ENCODE assay signal across 15 cellular contexts in the genomic region with DNA sequence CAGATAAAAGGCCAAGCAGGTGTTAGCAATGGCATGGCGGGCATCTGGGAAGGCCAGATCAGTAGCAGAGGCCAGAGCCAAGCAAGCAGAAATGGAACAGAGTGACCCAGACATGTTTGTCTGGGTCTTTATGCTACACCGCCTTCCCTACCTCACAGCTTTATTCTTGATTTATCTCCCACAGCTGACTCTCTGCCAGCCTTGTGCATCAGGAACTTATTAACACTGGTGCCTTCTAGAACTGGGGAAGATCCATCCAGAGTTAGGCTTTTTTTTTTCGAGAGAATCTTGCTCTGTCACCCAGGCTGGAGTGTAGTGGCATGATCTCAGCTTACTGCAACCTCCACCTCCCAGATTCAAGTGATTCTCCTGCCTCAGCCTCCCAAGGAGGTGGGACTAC.
"Had no signal": no experiment of that assay in that cellular context is flagged by ENCODE, and none has a peak within 500 bp of the region (broad histone marks: within the 10 kb centered on the region; RNA-seq: fewer than 3 reads in every experiment).

No MANE protein-coding gene starts in this region.

- DNase-seq: activated CD4-positive, alpha-beta memory T cell treated with anti-CD3 and anti-CD28 coated beads for 36 hours; activated CD4-positive, alpha-beta T cell treated with anti-CD3 and anti-CD28 coated beads for 1 hour; activated gamma-delta T cell; activated naive CD8-positive, alpha-beta T cell treated with anti-CD3 and anti-CD28 coated beads for 36 hours; activated T-cell treated with anti-CD3 and anti-CD28 coated beads, Interleukin-2, amount 50 U/mL, for 4 hours; dorsolateral prefrontal cortex; left ventricle myocardium inferior; ovary; tibial artery had no signal

- H3K4me1 ChIP-seq: breast epithelium, tibial artery, vagina had no signal

- H3K36me3 ChIP-seq: breast epithelium, left ventricle myocardium inferior, ovary, tibial artery, vagina had no signal

- FAIRE-seq: endometrium, frontal cortex, keratinocyte had no signal

- H3K27ac ChIP-seq: breast epithelium, dorsolateral prefrontal cortex, left ventricle myocardium inferior, ovary, tibial artery, vagina had no signal

- H3K9me3 ChIP-seq: breast epithelium, left ventricle myocardium inferior, ovary, tibial artery, vagina had no signal

- H3K27me3 ChIP-seq: breast epithelium, dorsolateral prefrontal cortex, ovary, tibial artery, vagina had no signal

- ATAC-seq: activated T-cell treated with anti-CD3 and anti-CD28 coated beads, Interleukin-2, amount 50 U/mL, for 4 hours; esophagus mucosa had no signal

- H3K4me3 ChIP-seq: breast epithelium, dorsolateral prefrontal cortex, left ventricle myocardium inferior, ovary, tibial artery, vagina had no signal
